8 cellular contexts compared by ENCODE assay signal in the genomic region with DNA sequence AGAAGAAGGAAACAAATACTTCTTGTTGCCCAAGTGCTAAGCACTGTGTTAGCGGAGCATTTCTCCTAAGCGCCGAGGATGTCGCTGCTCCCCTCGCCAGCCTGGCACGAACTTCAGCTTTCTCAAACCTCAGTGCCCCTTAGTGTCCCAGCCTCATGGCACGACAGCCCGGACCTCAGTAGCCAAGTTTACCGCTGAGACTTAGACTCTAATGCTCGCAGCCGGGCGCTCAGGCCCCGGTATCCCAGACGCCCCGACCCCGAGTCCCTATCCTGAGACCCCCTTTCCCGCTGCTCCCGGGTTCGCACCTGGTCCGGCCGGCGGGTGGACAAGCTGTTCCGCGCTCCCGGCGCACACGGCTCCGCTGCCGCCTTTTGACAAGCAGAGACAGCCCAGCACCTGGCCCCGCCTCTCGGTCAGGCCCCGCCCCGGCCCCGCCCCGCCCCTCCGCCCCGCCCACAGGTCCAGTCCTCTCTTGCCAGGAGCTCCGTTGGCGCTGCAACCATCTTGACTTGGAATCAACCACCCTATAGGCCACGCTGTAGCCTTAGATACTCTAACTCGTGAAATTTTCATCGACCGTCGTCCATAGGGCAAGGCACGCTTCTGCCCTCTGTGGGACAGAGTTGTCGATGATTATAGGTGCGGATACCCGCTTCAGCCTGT. TPM values are rescaled to one million over a fixed set of nuclear protein-coding genes. Genes with fewer than 3 reads are reported as not detected.
DNase-seq lines count a peak whose midpoint lies in the region; ATAC-seq and TF ChIP-seq lines count a peak whose summit lies in the region.

A gene (minus strand): TSS at position 348 of the 666 bp plus-strand sequence. CDS start 25,881 bp downstream, outside the sequence.

- H3K4me1 ChIP-seq in ascending aorta (peaks cover 0 to 21% of the 10 kb centered on the region in 2 donors), hepatocyte (ENCODE audit: insufficient read depth) (peaks cover 33% of the 10 kb centered on the region)

- WGBS in hepatocyte (ENCODE audit: low lambda C conversion rate, missing lambda C conversion rate), result under 1% methylated on average over 26 of the region's 48 CpGs

- H3K27me3 ChIP-seq in ascending aorta (no peaks in the 10 kb centered on the region), hepatocyte (peaks cover 8% of the 10 kb centered on the region)

- H3K79me2 ChIP-seq in hepatocyte, result no peaks in the 10 kb centered on the region

- DNase-seq in GM10248 (ENCODE audit: extremely low spot score), result peak; percentile 92
- DNase-seq in NCI-H1436 treated with DMSO at 0.1 percent for 48 hours (lab: John Stamatoyannopoulos, UW), result peak; percentile 41
- DNase-seq in T-helper 2 cell, result peak; percentile 48 to 82 (median 58)
- DNase-seq in ascending aorta (ENCODE audit: low spot score in 2 of 2), result peak; percentile 59 to 89
- peak; percentile 90 for DNase-seq in hepatocyte (ENCODE audit: low spot score)
- peak; percentile 83 for DNase-seq in sciatic nerve (ENCODE audit: low spot score)
- no peak for DNase-seq in inferior parietal cortex (ENCODE audit: extremely low spot score)

- ATAC-seq in HG02642 (IDR thresholded peaks at IDR 0.05; ENCODE audit: poor library complexity, unreplicated experiment) (peak; percentile 76), sciatic nerve (peak; percentile 89)

- TF ChIP-seq CTCF in GM10248 (IDR thresholded peaks at IDR 0.05; ENCODE audit: control extremely low read depth, extremely low read depth, low read depth, missing control alignments), result peak; percentile 19
- TF ChIP-seq CTCF in ascending aorta (IDR thresholded peaks at IDR 0.05), result peak in 2 of 3 experiments; percentile 8 to 10
- no peak for TF ChIP-seq CTCF in hepatocyte (IDR thresholded peaks at IDR 0.05; ENCODE audit: poor library complexity)

- H3K36me3 ChIP-seq in ascending aorta (no peaks in the 10 kb centered on the region), hepatocyte (replicated peaks; ENCODE audit: insufficient read depth, low read depth) (no peaks in the 10 kb centered on the region)

- intact Hi-C loops in ascending aorta (cut with DNase I), result loop anchor here (2.0 to 10.0 kb wide), 4 partner anchors 58 to 813 kb away; a partner anchor contains a TSS
- intact Hi-C loops in sciatic nerve (cut with DNase I), result no loop called here

- no peaks in the 10 kb centered on the region for H3K9me3 ChIP-seq in ascending aorta
- H3K9me3 ChIP-seq in hepatocyte (ENCODE audit: low read depth), result no peaks in the 10 kb centered on the region

- no peaks in the 10 kb centered on the region for H4K20me1 ChIP-seq in hepatocyte (ENCODE audit: insufficient read depth, poor library complexity, severe bottlenecking)

- H3K4me2 ChIP-seq in hepatocyte, result peak within 1 kb of the TSS; percentile 95

- CTCF ChIA-PET in GM10248 (lab: Yijun Ruan, JAX), result interaction anchor here (0.8 to 2.8 kb wide), 23 partner anchors 8 to 713 kb away, joined by 3 to 14 read pairs (median 5); a partner anchor contains a TSS

- peak within 1 kb of the TSS; percentile 61 to 78 for H3K4me3 ChIP-seq in ascending aorta
- peak within 1 kb of the TSS; percentile 27 for H3K4me3 ChIP-seq in hepatocyte

- peak within 1 kb of the TSS; percentile 47 to 65 for H3K27ac ChIP-seq in ascending aorta
- peak within 1 kb of the TSS; percentile 86 for H3K27ac ChIP-seq in hepatocyte

- POLR2A ChIA-PET in GM10248 (lab: Yijun Ruan, JAX), result interaction anchor here (0.6 to 1.6 kb wide), 6 partner anchors 20 to 294 kb away, joined by 4 to 8 read pairs (median 5); no protein-coding TSS in a partner anchor

- peak within 1 kb of the TSS; percentile 71 for H2AFZ ChIP-seq in hepatocyte

- H3K9me2 ChIP-seq in hepatocyte (replicated peaks; ENCODE audit: insufficient read depth), result no peaks in the 10 kb centered on the region

RNA-seq across cellular contexts. Expression of the gene that starts here (rescaled TPM):
- total RNA-seq in ascending aorta (13.1 TPM), hepatocyte (2.6 and 3.2 TPM in 2 replicates), sciatic nerve (1.9 TPM)
- 4.9 and 6.1 TPM in 2 replicates for polyA plus RNA-seq in hepatocyte
